In the genomic region with DNA sequence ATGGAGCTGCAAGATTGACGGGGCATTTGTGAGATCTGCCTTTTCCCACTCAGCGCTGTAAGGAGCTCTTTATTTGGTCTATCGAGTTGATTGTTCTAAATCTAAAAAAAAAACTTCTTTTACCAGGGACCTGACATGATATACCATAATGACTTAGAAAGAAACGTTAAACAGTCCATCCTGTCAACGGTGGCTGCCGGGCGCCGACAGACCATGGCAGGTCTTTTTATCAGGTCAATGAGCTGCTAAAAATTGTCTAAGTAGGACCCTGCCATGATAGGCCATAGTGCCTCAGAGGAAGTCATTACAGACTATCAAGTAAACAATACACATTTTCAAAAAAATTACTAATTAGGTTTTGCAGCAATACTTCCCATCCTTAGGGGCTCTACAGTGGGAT, we compare ENCODE assay signal across 8 cellular contexts.
"Had no signal": no experiment of that assay in that cellular context is flagged by ENCODE, and none has a peak within 500 bp of the region (broad histone marks: within the 10 kb centered on the region; RNA-seq: fewer than 3 reads in every experiment).

No MANE protein-coding gene starts in this region.

- FAIRE-seq: G401.6, GM12878, GM12891, GM12892, GM18507, GM19239 had no signal

- DNase-seq: GDM1, GF-D8 had no signal

- ATAC-seq: GM12878 had no signal

- H3K4me3 ChIP-seq: GM12878 had no signal
